Comparison of ENCODE assay signal across 20 cellular contexts in the genomic region with DNA sequence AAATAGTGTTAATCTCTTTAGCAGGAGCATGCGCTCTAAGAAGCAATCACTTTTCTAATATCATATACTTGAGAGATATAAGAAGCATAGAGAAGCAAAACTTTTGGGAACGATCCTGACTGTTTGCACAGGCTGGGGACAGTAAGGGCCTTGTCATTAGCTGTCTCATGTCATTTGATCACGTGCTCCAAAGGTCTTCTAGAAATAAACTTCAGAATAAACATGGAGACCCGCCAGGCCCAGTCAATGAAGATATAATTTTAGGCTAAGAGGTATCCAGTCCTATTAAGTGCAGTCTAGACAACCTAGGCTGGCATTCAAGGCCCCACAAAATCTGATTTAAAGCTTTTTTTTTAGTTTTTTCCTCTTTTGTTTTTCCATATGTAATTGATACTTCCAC.
"Had no signal": no experiment of that assay in that cellular context is flagged by ENCODE, and none has a peak within 500 bp of the region (broad histone marks: within the 10 kb centered on the region; RNA-seq: fewer than 3 reads in every experiment).

No MANE protein-coding gene starts in this region.

- H3K27ac ChIP-seq: neutrophil, pancreas, sigmoid colon, stomach, thyroid gland, vagina had no signal

- H3K4me3 Mint-ChIP-seq: effector memory CD8-positive, alpha-beta T cell; memory B cell; natural killer cell; neural crest cell; stimulated activated effector memory CD8-positive, alpha-beta T cell treated with anti-CD3 and anti-CD28 coated beads, Interleukin-12 subunit alpha, Interleukin-12 subunit beta, amount 100 ng/mL, for 72 hours had no signal

- H3K36me3 ChIP-seq: neutrophil, pancreas, sigmoid colon, stomach, thyroid gland, vagina had no signal

- H3K9me3 Mint-ChIP-seq: effector memory CD8-positive, alpha-beta T cell; memory B cell; natural killer cell; neural crest cell; stimulated activated effector memory CD8-positive, alpha-beta T cell treated with anti-CD3 and anti-CD28 coated beads, Interleukin-12 subunit alpha, Interleukin-12 subunit beta, amount 100 ng/mL, for 72 hours had no signal

- H3K4me3 ChIP-seq: lung, pancreas, sigmoid colon, stomach, thyroid gland, vagina had no signal

- H3K4me1 Mint-ChIP-seq: natural killer cell; stimulated activated effector memory CD8-positive, alpha-beta T cell treated with anti-CD3 and anti-CD28 coated beads, Interleukin-12 subunit alpha, Interleukin-12 subunit beta, amount 100 ng/mL, for 72 hours had no signal

- H3K4me1 ChIP-seq: pancreas, stomach, vagina had no signal

- H3K27me3 ChIP-seq: pancreas, sigmoid colon, stomach, thyroid gland, vagina had no signal

- DNase-seq: cortex of kidney; effector memory CD8-positive, alpha-beta T cell; kidney glomerular epithelial cell; left colon; natural killer cell; pancreas; sigmoid colon; stimulated activated CD4-positive, alpha-beta T cell treated with anti-CD3 and anti-CD28 coated beads, Interleukin-2, amount 100 ng/mL, for 24 hours; stimulated activated CD4-positive, alpha-beta T cell treated with anti-CD3 and anti-CD28 coated beads, Interleukin-4, amount 100 ng/mL, for 24 hours; stimulated activated naive CD4-positive, alpha-beta T cell treated with Interleukin-2 at 50 U/mL for 16 hours; stomach; thyroid gland; trophoblast cell had no signal

- H3K27ac Mint-ChIP-seq: effector memory CD8-positive, alpha-beta T cell; memory B cell; natural killer cell; progenitor cell of endocrine pancreas; stimulated activated effector memory CD8-positive, alpha-beta T cell treated with anti-CD3 and anti-CD28 coated beads, Interleukin-12 subunit alpha, Interleukin-12 subunit beta, amount 100 ng/mL, for 72 hours had no signal

- H3K9me3 ChIP-seq: neutrophil, pancreas, sigmoid colon, thyroid gland, vagina had no signal

- H3K36me3 Mint-ChIP-seq: memory B cell; natural killer cell; stimulated activated effector memory CD8-positive, alpha-beta T cell treated with anti-CD3 and anti-CD28 coated beads, Interleukin-12 subunit alpha, Interleukin-12 subunit beta, amount 100 ng/mL, for 72 hours had no signal
